Comparison of ENCODE assay signal across 8 cellular contexts in genomic region chr1:184085667-184086066, GRCh38. TPM values are rescaled to one million over a fixed set of nuclear protein-coding genes. Genes with fewer than 3 reads are reported as not detected.
"Had no signal": no experiment of that assay in that cellular context is flagged by ENCODE, and none has a peak within 500 bp of the region (broad histone marks: within the 10 kb centered on the region; RNA-seq: fewer than 3 reads in every experiment).

No MANE protein-coding gene starts in this region.

- H2AFZ ChIP-seq: GM23338 had no signal

- FAIRE-seq: H1, H54, HepG2 had no signal

- H3K4me2 ChIP-seq: GM23338 had no signal

- H3K4me3 ChIP-seq: GM23338 had no signal

- DNase-seq: H9, HCEC 1CT, KBM-7 had no signal

- ATAC-seq: GM23338, HepG2 had no signal

RNA-seq across cellular contexts. Expression of gene COLGALT2, which starts 48.1 kb away (rescaled TPM):
- total RNA-seq: HT-29 had no signal
